Comparison of ENCODE assay signal across 1 cellular context in the genomic region with DNA sequence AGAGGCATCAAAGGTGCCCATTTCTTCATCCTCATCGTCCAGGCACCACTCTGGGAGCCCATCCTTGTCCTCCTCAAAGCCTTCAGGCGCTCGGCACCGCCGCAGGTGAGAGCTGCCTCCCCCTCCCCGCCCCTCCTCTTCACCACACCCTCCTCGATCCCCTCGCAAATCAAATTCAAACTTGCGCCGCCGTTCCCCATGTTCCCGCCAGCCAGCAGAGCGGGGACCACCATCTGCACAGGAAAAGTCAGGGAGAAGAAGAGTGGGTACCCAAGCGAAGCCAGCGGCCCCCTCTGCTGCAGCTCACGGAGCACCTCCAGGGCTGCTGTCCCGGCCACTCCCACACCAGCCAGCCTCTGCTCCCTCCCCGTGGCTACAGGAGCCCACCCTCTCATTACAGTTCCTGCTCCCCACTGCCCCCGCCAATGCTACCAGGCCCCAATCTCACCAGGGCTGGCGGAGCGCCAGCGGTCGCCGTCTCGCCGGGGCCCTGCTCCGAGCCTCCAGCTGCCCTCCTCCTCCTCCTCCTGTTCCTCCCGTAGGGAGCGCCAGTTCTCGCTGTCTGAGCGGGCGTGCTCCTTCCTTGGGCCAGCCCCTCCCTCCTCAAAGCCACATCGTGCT.
TF ChIP-seq lines count a peak whose summit lies in the region.

No MANE protein-coding gene starts in this region.

TF ChIP-seq in K562, 482 proteins besides CTCF, POLR2A, EP300 and RAD21:
- TF ChIP-seq KHSRP (IDR thresholded peaks at IDR 0.05) (no peak), TSC22D4 (tag; IDR thresholded peaks at IDR 0.05) (no peak), RBM22 (IDR thresholded peaks at IDR 0.05; ENCODE audit: low read depth, low read length, poor library complexity, severe bottlenecking) (peak; percentile 79), NFIC (IDR thresholded peaks at IDR 0.05) (peak; percentile 62), POLR2G (IDR thresholded peaks at IDR 0.05; ENCODE audit: low read depth, low read length) (peak; percentile 39; the same call in 1 of the 2 replicates)
- TF ChIP-seq, protein P1, sequence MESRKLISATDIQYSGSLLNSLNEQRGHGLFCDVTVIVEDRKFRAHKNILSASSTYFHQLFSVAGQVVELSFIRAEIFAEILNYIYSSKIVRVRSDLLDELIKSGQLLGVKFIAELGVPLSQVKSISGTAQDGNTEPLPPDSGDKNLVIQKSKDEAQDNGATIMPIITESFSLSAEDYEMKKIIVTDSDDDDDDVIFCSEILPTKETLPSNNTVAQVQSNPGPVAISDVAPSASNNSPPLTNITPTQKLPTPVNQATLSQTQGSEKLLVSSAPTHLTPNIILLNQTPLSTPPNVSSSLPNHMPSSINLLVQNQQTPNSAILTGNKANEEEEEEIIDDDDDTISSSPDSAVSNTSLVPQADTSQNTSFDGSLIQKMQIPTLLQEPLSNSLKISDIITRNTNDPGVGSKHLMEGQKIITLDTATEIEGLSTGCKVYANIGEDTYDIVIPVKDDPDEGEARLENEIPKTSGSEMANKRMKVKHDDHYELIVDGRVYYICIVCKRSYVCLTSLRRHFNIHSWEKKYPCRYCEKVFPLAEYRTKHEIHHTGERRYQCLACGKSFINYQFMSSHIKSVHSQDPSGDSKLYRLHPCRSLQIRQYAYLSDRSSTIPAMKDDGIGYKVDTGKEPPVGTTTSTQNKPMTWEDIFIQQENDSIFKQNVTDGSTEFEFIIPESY (CRISPR knock-in tag; IDR thresholded peaks at IDR 0.05): peak; percentile 70
